1 cellular context compared by ENCODE assay signal in the genomic region with DNA sequence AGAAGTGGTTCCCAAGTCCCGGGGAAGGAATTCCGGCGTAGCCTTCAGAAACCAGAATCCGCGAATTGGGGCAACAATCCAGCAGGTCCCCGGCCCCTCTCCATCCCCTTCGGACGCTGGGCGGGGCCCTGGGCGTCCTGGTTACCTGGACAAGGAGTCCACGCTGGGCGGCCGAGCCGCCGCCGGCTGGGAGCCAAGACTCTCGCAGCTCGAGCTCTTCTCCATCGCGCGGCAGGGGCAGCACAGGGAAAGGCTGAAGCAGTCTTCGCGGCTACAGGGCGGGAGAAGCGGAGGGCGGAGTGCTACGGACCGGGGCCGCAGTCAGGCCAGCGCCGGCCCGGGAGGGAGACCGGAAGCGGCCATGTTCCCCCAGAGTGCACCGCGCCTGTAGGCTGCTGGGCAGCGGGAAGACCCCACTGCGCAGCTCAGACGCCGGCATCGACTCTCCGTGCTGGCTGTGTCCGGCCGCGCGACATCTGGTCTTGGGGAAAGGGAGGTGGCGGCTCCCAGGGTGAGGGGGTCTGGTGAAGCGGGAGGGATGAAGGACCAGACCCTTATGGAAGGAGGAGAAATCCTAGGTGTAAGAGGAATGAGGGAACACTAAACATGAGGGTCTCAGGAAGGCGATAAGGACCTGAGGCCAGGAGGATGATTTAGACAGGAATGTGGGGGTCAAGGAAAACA.
TF ChIP-seq lines count a peak whose summit lies in the region.

A gene (minus strand): TSS at position 378 of the 684 bp plus-strand sequence. CDS start 153 bp downstream, at position 225.

TF ChIP-seq in HEK293, 187 proteins besides CTCF, POLR2A, EP300 and RAD21 (continued from another document and continues in another):
- TF ChIP-seq, protein P1, sequence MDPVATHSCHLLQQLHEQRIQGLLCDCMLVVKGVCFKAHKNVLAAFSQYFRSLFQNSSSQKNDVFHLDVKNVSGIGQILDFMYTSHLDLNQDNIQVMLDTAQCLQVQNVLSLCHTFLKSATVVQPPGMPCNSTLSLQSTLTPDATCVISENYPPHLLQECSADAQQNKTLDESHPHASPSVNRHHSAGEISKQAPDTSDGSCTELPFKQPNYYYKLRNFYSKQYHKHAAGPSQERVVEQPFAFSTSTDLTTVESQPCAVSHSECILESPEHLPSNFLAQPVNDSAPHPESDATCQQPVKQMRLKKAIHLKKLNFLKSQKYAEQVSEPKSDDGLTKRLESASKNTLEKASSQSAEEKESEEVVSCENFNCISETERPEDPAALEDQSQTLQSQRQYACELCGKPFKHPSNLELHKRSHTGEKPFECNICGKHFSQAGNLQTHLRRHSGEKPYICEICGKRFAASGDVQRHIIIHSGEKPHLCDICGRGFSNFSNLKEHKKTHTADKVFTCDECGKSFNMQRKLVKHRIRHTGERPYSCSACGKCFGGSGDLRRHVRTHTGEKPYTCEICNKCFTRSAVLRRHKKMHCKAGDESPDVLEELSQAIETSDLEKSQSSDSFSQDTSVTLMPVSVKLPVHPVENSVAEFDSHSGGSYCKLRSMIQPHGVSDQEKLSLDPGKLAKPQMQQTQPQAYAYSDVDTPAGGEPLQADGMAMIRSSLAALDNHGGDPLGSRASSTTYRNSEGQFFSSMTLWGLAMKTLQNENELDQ (tag by site-specific recombination; IDR thresholded peaks at IDR 0.05; ENCODE audit: low read depth) = no peak
- TF ChIP-seq, protein P2, sequence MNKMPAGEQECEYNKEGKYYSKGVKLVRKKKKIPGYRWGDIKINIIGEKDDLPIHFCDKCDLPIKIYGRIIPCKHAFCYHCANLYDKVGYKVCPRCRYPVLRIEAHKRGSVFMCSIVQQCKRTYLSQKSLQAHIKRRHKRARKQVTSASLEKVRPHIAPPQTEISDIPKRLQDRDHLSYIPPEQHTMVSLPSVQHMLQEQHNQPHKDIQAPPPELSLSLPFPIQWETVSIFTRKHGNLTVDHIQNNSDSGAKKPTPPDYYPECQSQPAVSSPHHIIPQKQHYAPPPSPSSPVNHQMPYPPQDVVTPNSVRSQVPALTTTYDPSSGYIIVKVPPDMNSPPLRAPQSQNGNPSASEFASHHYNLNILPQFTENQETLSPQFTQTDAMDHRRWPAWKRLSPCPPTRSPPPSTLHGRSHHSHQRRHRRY (tag by site-specific recombination; IDR thresholded peaks at IDR 0.05) = no peak
- TF ChIP-seq, protein P3, sequence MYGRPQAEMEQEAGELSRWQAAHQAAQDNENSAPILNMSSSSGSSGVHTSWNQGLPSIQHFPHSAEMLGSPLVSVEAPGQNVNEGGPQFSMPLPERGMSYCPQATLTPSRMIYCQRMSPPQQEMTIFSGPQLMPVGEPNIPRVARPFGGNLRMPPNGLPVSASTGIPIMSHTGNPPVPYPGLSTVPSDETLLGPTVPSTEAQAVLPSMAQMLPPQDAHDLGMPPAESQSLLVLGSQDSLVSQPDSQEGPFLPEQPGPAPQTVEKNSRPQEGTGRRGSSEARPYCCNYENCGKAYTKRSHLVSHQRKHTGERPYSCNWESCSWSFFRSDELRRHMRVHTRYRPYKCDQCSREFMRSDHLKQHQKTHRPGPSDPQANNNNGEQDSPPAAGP (tag by site-specific recombination; IDR thresholded peaks at IDR 0.05) = peak; percentile 44; the same call in 1 of the 2 replicates
- TF ChIP-seq ZFP69B (tag by site-specific recombination; IDR thresholded peaks at IDR 0.05) (0 out of 2 replicates have a peak, but pooled peaks have one; percentile 13), ZBTB17 (tag by site-specific recombination; IDR thresholded peaks at IDR 0.05) (peak; percentile 83), ZBTB7A (tag by site-specific recombination; IDR thresholded peaks at IDR 0.05; ENCODE audit: low read depth) (peak; percentile 76; the same call in 1 of the 2 replicates), ZNF48 (tag by site-specific recombination; IDR thresholded peaks at IDR 0.05) (no peak), SP7 (tag by site-specific recombination; IDR thresholded peaks at IDR 0.05) (peak; percentile 65), ZNF324 (tag by site-specific recombination; IDR thresholded peaks at IDR 0.05) (no peak; the same call in 1 of the 2 replicates), ZNF366 (tag by site-specific recombination; conservative IDR thresholded peaks at IDR 0.05) (peak; percentile 56; the same call in 1 of the 2 replicates), ZNF76 (tag by site-specific recombination; IDR thresholded peaks at IDR 0.05; ENCODE audit: borderline replicate concordance, low read depth) (peak; percentile 94), KLF9 (tag by site-specific recombination; IDR thresholded peaks at IDR 0.05; ENCODE audit: low read depth) (peak; percentile 64), ZNF16 (tag by site-specific recombination; IDR thresholded peaks at IDR 0.05; ENCODE audit: low read depth) (no peak), ZNF341 (tag by site-specific recombination; IDR thresholded peaks at IDR 0.05; ENCODE audit: low read depth) (peak; percentile 74), ZNF529 (tag by site-specific recombination; IDR thresholded peaks at IDR 0.05; ENCODE audit: insufficient replicate concordance) (no peak), ZNF776 (tag by site-specific recombination; IDR thresholded peaks at IDR 0.05; ENCODE audit: borderline replicate concordance) (no peak), ZNF654 (tag by site-specific recombination; IDR thresholded peaks at IDR 0.05; ENCODE audit: low read depth) (no peak), GLIS1 (tag by site-specific recombination; IDR thresholded peaks at IDR 0.05) (peak; percentile 60; the same call in 1 of the 2 replicates), ZNF560 (tag by site-specific recombination; IDR thresholded peaks at IDR 0.05; ENCODE audit: borderline replicate concordance) (no peak), ZNF391 (tag by site-specific recombination; IDR thresholded peaks at IDR 0.05; ENCODE audit: borderline replicate concordance, low read depth) (peak; percentile 68; the same call in 1 of the 2 replicates), HOXA7 (CRISPR knock-in tag; IDR thresholded peaks at IDR 0.05; ENCODE audit: borderline replicate concordance) (no peak), EGR2 (tag by site-specific recombination; IDR thresholded peaks at IDR 0.05; ENCODE audit: low read depth) (no peak), ZNF37A (tag by site-specific recombination; IDR thresholded peaks at IDR 0.05) (no peak), GLI4 (tag by site-specific recombination; IDR thresholded peaks at IDR 0.05) (0 out of 2 replicates have a peak, but pooled peaks have one; percentile 70)
- TF ChIP-seq, protein P4, sequence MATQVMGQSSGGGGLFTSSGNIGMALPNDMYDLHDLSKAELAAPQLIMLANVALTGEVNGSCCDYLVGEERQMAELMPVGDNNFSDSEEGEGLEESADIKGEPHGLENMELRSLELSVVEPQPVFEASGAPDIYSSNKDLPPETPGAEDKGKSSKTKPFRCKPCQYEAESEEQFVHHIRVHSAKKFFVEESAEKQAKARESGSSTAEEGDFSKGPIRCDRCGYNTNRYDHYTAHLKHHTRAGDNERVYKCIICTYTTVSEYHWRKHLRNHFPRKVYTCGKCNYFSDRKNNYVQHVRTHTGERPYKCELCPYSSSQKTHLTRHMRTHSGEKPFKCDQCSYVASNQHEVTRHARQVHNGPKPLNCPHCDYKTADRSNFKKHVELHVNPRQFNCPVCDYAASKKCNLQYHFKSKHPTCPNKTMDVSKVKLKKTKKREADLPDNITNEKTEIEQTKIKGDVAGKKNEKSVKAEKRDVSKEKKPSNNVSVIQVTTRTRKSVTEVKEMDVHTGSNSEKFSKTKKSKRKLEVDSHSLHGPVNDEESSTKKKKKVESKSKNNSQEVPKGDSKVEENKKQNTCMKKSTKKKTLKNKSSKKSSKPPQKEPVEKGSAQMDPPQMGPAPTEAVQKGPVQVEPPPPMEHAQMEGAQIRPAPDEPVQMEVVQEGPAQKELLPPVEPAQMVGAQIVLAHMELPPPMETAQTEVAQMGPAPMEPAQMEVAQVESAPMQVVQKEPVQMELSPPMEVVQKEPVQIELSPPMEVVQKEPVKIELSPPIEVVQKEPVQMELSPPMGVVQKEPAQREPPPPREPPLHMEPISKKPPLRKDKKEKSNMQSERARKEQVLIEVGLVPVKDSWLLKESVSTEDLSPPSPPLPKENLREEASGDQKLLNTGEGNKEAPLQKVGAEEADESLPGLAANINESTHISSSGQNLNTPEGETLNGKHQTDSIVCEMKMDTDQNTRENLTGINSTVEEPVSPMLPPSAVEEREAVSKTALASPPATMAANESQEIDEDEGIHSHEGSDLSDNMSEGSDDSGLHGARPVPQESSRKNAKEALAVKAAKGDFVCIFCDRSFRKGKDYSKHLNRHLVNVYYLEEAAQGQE (tag by site-specific recombination; IDR thresholded peaks at IDR 0.05) = peak; percentile 39
- TF ChIP-seq, protein P5, sequence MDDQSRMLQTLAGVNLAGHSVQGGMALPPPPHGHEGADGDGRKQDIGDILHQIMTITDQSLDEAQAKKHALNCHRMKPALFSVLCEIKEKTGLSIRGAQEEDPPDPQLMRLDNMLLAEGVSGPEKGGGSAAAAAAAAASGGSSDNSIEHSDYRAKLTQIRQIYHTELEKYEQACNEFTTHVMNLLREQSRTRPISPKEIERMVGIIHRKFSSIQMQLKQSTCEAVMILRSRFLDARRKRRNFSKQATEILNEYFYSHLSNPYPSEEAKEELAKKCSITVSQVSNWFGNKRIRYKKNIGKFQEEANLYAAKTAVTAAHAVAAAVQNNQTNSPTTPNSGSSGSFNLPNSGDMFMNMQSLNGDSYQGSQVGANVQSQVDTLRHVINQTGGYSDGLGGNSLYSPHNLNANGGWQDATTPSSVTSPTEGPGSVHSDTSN (CRISPR knock-in tag; IDR thresholded peaks at IDR 0.05) = 0 out of 2 replicates have a peak, but pooled peaks have one; percentile 49
- TF ChIP-seq, protein P6, sequence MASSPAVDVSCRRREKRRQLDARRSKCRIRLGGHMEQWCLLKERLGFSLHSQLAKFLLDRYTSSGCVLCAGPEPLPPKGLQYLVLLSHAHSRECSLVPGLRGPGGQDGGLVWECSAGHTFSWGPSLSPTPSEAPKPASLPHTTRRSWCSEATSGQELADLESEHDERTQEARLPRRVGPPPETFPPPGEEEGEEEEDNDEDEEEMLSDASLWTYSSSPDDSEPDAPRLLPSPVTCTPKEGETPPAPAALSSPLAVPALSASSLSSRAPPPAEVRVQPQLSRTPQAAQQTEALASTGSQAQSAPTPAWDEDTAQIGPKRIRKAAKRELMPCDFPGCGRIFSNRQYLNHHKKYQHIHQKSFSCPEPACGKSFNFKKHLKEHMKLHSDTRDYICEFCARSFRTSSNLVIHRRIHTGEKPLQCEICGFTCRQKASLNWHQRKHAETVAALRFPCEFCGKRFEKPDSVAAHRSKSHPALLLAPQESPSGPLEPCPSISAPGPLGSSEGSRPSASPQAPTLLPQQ (tag by site-specific recombination; IDR thresholded peaks at IDR 0.05) = peak; percentile 33; the same call in 1 of the 2 replicates
- TF ChIP-seq, protein P7, sequence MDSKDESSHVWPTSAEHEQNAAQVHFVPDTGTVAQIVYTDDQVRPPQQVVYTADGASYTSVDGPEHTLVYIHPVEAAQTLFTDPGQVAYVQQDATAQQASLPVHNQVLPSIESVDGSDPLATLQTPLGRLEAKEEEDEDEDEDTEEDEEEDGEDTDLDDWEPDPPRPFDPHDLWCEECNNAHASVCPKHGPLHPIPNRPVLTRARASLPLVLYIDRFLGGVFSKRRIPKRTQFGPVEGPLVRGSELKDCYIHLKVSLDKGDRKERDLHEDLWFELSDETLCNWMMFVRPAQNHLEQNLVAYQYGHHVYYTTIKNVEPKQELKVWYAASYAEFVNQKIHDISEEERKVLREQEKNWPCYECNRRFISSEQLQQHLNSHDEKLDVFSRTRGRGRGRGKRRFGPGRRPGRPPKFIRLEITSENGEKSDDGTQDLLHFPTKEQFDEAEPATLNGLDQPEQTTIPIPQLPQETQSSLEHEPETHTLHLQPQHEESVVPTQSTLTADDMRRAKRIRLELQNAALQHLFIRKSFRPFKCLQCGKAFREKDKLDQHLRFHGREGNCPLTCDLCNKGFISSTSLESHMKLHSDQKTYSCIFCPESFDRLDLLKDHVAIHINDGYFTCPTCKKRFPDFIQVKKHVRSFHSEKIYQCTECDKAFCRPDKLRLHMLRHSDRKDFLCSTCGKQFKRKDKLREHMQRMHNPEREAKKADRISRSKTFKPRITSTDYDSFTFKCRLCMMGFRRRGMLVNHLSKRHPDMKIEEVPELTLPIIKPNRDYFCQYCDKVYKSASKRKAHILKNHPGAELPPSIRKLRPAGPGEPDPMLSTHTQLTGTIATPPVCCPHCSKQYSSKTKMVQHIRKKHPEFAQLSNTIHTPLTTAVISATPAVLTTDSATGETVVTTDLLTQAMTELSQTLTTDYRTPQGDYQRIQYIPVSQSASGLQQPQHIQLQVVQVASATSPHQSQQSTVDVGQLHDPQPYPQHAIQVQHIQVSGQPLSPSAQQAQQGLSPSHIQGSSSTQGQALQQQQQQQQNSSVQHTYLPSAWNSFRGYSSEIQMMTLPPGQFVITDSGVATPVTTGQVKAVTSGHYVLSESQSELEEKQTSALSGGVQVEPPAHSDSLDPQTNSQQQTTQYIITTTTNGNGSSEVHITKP (tag by site-specific recombination; IDR thresholded peaks at IDR 0.05) = peak; percentile 82
- TF ChIP-seq, protein P8, sequence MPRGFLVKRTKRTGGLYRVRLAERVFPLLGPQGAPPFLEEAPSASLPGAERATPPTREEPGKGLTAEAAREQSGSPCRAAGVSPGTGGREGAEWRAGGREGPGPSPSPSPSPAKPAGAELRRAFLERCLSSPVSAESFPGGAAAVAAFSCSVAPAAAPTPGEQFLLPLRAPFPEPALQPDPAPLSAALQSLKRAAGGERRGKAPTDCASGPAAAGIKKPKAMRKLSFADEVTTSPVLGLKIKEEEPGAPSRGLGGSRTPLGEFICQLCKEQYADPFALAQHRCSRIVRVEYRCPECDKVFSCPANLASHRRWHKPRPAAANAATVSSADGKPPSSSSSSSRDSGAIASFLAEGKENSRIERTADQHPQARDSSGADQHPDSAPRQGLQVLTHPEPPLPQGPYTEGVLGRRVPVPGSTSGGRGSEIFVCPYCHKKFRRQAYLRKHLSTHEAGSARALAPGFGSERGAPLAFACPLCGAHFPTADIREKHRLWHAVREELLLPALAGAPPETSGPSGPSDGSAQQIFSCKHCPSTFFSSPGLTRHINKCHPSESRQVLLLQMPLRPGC (tag by site-specific recombination; IDR thresholded peaks at IDR 0.05) = 0 out of 2 replicates have a peak, but pooled peaks have one; percentile 16
- TF ChIP-seq, protein P9, sequence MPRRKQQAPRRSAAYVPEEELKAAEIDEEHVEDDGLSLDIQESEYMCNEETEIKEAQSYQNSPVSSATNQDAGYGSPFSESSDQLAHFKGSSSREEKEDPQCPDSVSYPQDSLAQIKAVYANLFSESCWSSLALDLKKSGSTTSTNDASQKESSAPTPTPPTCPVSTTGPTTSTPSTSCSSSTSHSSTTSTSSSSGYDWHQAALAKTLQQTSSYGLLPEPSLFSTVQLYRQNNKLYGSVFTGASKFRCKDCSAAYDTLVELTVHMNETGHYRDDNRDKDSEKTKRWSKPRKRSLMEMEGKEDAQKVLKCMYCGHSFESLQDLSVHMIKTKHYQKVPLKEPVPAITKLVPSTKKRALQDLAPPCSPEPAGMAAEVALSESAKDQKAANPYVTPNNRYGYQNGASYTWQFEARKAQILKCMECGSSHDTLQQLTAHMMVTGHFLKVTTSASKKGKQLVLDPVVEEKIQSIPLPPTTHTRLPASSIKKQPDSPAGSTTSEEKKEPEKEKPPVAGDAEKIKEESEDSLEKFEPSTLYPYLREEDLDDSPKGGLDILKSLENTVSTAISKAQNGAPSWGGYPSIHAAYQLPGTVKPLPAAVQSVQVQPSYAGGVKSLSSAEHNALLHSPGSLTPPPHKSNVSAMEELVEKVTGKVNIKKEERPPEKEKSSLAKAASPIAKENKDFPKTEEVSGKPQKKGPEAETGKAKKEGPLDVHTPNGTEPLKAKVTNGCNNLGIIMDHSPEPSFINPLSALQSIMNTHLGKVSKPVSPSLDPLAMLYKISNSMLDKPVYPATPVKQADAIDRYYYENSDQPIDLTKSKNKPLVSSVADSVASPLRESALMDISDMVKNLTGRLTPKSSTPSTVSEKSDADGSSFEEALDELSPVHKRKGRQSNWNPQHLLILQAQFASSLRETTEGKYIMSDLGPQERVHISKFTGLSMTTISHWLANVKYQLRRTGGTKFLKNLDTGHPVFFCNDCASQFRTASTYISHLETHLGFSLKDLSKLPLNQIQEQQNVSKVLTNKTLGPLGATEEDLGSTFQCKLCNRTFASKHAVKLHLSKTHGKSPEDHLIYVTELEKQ (tag by site-specific recombination; IDR thresholded peaks at IDR 0.05; ENCODE audit: borderline replicate concordance) = 0 out of 2 replicates have a peak, but pooled peaks have one; percentile 9
